ENCODE assay signal across 1 cellular context in genomic region chr12:54021432-54022013, GRCh38.
TF ChIP-seq lines count a peak whose summit lies in the region.

No MANE protein-coding gene starts in this region.

TF ChIP-seq in A549, 52 proteins besides CTCF, POLR2A, EP300 and RAD21 (continued from another document):
- no peak for TF ChIP-seq REST (IDR thresholded peaks at IDR 0.05)
- no peak for TF ChIP-seq TFCP2L1 (CRISPR knock-in tag; IDR thresholded peaks at IDR 0.05)
- TF ChIP-seq HOXB13 (CRISPR knock-in tag; IDR thresholded peaks at IDR 0.05; ENCODE audit: low read depth) = no peak
- TF ChIP-seq HEYL (CRISPR knock-in tag; IDR thresholded peaks at IDR 0.05) = no peak
- no peak for TF ChIP-seq SMC3 (IDR thresholded peaks at IDR 0.05)
- no peak for TF ChIP-seq BCL3 (IDR thresholded peaks at IDR 0.05)
- no peak for TF ChIP-seq RARB (CRISPR knock-in tag; IDR thresholded peaks at IDR 0.05)
- TF ChIP-seq, protein P1, sequence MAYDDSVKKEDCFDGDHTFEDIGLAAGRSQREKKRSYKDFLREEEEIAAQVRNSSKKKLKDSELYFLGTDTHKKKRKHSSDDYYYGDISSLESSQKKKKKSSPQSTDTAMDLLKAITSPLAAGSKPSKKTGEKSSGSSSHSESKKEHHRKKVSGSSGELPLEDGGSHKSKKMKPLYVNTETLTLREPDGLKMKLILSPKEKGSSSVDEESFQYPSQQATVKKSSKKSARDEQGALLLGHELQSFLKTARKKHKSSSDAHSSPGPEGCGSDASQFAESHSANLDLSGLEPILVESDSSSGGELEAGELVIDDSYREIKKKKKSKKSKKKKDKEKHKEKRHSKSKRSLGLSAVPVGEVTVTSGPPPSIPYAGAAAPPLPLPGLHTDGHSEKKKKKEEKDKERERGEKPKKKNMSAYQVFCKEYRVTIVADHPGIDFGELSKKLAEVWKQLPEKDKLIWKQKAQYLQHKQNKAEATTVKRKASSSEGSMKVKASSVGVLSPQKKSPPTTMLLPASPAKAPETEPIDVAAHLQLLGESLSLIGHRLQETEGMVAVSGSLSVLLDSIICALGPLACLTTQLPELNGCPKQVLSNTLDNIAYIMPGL (CRISPR knock-in tag; IDR thresholded peaks at IDR 0.05; ENCODE audit: borderline replicate concordance) = no peak
TF ChIP-seq in A549: peak in this region for 0.
